ENCODE assay signal across 1 cellular context in the genomic region with DNA sequence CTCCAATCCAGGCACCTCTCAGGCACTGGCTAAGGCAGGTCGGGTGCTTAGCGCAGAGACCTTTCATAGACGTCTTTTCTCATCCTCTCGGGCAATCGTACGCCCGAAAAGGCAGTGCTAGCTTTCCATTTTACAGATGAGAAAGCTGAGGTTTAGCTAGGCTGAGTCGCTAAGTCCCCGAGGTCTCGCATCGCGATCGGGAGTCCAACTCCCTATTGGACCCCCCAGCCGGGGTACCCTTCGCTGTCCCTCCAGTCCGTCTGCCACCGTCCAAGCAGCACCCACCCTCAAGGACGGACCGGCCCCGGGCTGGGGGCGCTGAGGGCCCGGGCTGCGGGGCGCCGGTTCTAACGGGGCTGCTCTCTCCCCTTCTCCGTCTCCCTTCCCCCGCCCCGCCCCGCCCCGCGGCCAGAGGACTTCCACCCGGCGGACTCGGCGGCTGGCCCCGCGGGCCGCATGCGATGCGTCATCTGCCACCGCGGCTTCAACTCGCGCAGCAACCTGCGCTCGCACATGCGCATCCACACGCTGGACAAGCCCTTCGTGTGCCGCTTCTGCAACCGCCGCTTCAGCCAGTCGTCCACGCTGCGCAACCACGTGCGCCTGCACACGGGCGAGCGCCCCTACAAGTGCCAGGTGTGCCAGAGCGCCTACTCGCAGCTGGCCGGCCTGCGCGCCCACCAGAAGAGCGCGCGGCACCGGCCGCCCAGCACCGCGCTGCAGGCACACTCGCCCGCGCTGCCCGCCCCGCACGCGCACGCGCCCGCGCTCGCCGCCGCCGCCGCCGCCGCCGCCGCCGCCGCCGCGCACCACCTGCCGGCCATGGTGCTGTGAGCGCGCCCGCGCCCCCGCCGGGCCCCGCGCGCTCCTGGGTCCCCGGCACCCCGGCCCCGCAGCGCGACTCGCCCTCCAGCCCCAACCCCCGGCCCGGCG.
TF ChIP-seq lines count a peak whose summit lies in the region.

No MANE protein-coding gene starts in this region.

TF ChIP-seq in HepG2, 621 proteins besides CTCF, POLR2A, EP300 and RAD21 (continued from another document and continues in another):
- TF ChIP-seq, protein P1, sequence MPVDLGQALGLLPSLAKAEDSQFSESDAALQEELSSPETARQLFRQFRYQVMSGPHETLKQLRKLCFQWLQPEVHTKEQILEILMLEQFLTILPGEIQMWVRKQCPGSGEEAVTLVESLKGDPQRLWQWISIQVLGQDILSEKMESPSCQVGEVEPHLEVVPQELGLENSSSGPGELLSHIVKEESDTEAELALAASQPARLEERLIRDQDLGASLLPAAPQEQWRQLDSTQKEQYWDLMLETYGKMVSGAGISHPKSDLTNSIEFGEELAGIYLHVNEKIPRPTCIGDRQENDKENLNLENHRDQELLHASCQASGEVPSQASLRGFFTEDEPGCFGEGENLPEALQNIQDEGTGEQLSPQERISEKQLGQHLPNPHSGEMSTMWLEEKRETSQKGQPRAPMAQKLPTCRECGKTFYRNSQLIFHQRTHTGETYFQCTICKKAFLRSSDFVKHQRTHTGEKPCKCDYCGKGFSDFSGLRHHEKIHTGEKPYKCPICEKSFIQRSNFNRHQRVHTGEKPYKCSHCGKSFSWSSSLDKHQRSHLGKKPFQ (CRISPR knock-in tag; IDR thresholded peaks at IDR 0.05; ENCODE audit: insufficient replicate concordance) = peak; percentile 79
- TF ChIP-seq ZC3H13 (CRISPR knock-in tag; IDR thresholded peaks at IDR 0.05) (0 out of 2 replicates have a peak, but pooled peaks have one; percentile 49), DMAP1 (CRISPR knock-in tag; IDR thresholded peaks at IDR 0.05) (peak; percentile 50; the same call in 1 of the 2 replicates), PITX1 (CRISPR knock-in tag; IDR thresholded peaks at IDR 0.05) (peak; percentile 32; the same call in 1 of the 2 replicates), RBFOX2 (IDR thresholded peaks at IDR 0.05; ENCODE audit: low read depth, low read length) (peak; percentile 75), ARID3A (IDR thresholded peaks at IDR 0.05; ENCODE audit: low read depth, low read length) (no peak), ZNF678 (CRISPR knock-in tag; IDR thresholded peaks at IDR 0.05) (peak; percentile 81; the same call in 1 of the 2 replicates), MLLT10 (CRISPR knock-in tag; IDR thresholded peaks at IDR 0.05) (no peak), POLR2G (IDR thresholded peaks at IDR 0.05; ENCODE audit: low read depth, low read length) (peak; percentile 57), CCDC6 (CRISPR knock-in tag; IDR thresholded peaks at IDR 0.05) (peak; percentile 88; the same call in 1 of the 2 replicates), IRF9 (CRISPR knock-in tag; IDR thresholded peaks at IDR 0.05; ENCODE audit: borderline replicate concordance) (peak; percentile 72; the same call in 1 of the 2 replicates), KLF12 (CRISPR knock-in tag; IDR thresholded peaks at IDR 0.05; ENCODE audit: borderline replicate concordance) (peak; percentile 67; the same call in 1 of the 2 replicates), ETS1 (CRISPR knock-in tag; IDR thresholded peaks at IDR 0.05) (peak; percentile 88; the same call in 1 of the 2 replicates), ZNF768 (CRISPR knock-in tag; IDR thresholded peaks at IDR 0.05) (peak; percentile 54; the same call in 1 of the 2 replicates), ZNF230 (CRISPR knock-in tag; IDR thresholded peaks at IDR 0.05) (peak; percentile 61; the same call in 1 of the 2 replicates), SMC3 (IDR thresholded peaks at IDR 0.05; ENCODE audit: low read length) (no peak), SUZ12 (IDR thresholded peaks at IDR 0.05; ENCODE audit: low read depth, low read length) (no peak), NRL (CRISPR knock-in tag; IDR thresholded peaks at IDR 0.05; ENCODE audit: borderline replicate concordance) (peak; percentile 61; the same call in 1 of the 2 replicates), HMG20A (CRISPR knock-in tag; IDR thresholded peaks at IDR 0.05; ENCODE audit: borderline replicate concordance) (no peak), RARA (CRISPR knock-in tag; IDR thresholded peaks at IDR 0.05) (0 out of 2 replicates have a peak, but pooled peaks have one; percentile 39), SMAD1 (CRISPR knock-in tag; IDR thresholded peaks at IDR 0.05; ENCODE audit: borderline replicate concordance, low read depth) (no peak), HOXA9 (CRISPR knock-in tag; IDR thresholded peaks at IDR 0.05; ENCODE audit: borderline replicate concordance) (peak; percentile 79; the same call in 1 of the 2 replicates), HNF4A (CRISPR knock-in tag; IDR thresholded peaks at IDR 0.05) (no peak), ZNF543 (CRISPR knock-in tag; IDR thresholded peaks at IDR 0.05) (no peak), ZNF510 (CRISPR knock-in tag; IDR thresholded peaks at IDR 0.05; ENCODE audit: low read depth) (0 out of 2 replicates have a peak, but pooled peaks have one; percentile 29), MTA3 (CRISPR knock-in tag; IDR thresholded peaks at IDR 0.05) (no peak), ZNF12 (CRISPR knock-in tag; IDR thresholded peaks at IDR 0.05) (0 out of 2 replicates have a peak, but pooled peaks have one; percentile 37), KAT8 (CRISPR knock-in tag; IDR thresholded peaks at IDR 0.05) (peak; percentile 62), ZNF367 (CRISPR knock-in tag; IDR thresholded peaks at IDR 0.05; ENCODE audit: borderline replicate concordance) (0 out of 2 replicates have a peak, but pooled peaks have one; percentile 80), CBX5 (CRISPR knock-in tag; IDR thresholded peaks at IDR 0.05; ENCODE audit: borderline replicate concordance) (no peak), ZIK1 (CRISPR knock-in tag; IDR thresholded peaks at IDR 0.05; ENCODE audit: borderline replicate concordance, low read depth) (peak; percentile 68; the same call in 1 of the 2 replicates), CHD2 (IDR thresholded peaks at IDR 0.05; ENCODE audit: low read depth, low read length) (0 out of 2 replicates have a peak, but pooled peaks have one; percentile 11), ZNF496 (CRISPR knock-in tag; IDR thresholded peaks at IDR 0.05; ENCODE audit: insufficient replicate concordance) (no peak), PPARG (CRISPR knock-in tag; conservative IDR thresholded peaks at IDR 0.05) (no peak), ZNF557 (CRISPR knock-in tag; IDR thresholded peaks at IDR 0.05) (no peak), E2F5 (CRISPR knock-in tag; conservative IDR thresholded peaks at IDR 0.05) (0 out of 2 replicates have a peak, but pooled peaks have one; percentile 21), U2AF2 (IDR thresholded peaks at IDR 0.05; ENCODE audit: low read depth, low read length) (no peak), POGZ (CRISPR knock-in tag; IDR thresholded peaks at IDR 0.05) (0 out of 2 replicates have a peak, but pooled peaks have one; percentile 34), ZBTB10 (CRISPR knock-in tag; IDR thresholded peaks at IDR 0.05; ENCODE audit: borderline replicate concordance) (peak; percentile 40; the same call in 1 of the 2 replicates), ELF1 (CRISPR knock-in tag; IDR thresholded peaks at IDR 0.05) (no peak), ZNF24 (IDR thresholded peaks at IDR 0.05) (no peak), ZNF713 (CRISPR knock-in tag; IDR thresholded peaks at IDR 0.05) (no peak), FOXC1 (CRISPR knock-in tag; IDR thresholded peaks at IDR 0.05; ENCODE audit: borderline replicate concordance) (no peak; the same call in 1 of the 2 replicates), HMGA1 (CRISPR knock-in tag; conservative IDR thresholded peaks at IDR 0.05) (no peak)
- TF ChIP-seq, protein P2, sequence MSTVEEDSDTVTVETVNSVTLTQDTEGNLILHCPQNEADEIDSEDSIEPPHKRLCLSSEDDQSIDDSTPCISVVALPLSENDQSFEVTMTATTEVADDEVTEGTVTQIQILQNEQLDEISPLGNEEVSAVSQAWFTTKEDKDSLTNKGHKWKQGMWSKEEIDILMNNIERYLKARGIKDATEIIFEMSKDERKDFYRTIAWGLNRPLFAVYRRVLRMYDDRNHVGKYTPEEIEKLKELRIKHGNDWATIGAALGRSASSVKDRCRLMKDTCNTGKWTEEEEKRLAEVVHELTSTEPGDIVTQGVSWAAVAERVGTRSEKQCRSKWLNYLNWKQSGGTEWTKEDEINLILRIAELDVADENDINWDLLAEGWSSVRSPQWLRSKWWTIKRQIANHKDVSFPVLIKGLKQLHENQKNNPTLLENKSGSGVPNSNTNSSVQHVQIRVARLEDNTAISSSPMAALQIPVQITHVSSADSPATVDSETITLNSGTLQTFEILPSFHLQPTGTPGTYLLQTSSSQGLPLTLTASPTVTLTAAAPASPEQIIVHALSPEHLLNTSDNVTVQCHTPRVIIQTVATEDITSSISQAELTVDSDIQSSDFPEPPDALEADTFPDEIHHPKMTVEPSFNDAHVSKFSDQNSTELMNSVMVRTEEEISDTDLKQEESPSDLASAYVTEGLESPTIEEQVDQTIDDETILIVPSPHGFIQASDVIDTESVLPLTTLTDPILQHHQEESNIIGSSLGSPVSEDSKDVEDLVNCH (CRISPR knock-in tag; IDR thresholded peaks at IDR 0.05) = no peak
- TF ChIP-seq, protein P3, sequence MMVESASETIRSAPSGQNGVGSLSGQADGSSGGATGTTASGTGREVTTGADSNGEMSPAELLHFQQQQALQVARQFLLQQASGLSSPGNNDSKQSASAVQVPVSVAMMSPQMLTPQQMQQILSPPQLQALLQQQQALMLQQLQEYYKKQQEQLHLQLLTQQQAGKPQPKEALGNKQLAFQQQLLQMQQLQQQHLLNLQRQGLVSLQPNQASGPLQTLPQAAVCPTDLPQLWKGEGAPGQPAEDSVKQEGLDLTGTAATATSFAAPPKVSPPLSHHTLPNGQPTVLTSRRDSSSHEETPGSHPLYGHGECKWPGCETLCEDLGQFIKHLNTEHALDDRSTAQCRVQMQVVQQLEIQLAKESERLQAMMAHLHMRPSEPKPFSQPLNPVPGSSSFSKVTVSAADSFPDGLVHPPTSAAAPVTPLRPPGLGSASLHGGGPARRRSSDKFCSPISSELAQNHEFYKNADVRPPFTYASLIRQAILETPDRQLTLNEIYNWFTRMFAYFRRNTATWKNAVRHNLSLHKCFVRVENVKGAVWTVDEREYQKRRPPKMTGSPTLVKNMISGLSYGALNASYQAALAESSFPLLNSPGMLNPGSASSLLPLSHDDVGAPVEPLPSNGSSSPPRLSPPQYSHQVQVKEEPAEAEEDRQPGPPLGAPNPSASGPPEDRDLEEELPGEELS (CRISPR knock-in tag; IDR thresholded peaks at IDR 0.05) = peak; percentile 30; the same call in 1 of the 2 replicates
- TF ChIP-seq, protein P4, sequence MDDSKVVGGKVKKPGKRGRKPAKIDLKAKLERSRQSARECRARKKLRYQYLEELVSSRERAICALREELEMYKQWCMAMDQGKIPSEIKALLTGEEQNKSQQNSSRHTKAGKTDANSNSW (CRISPR knock-in tag; IDR thresholded peaks at IDR 0.05; ENCODE audit: borderline replicate concordance) = peak; percentile 50; the same call in 1 of the 2 replicates
- TF ChIP-seq, protein P5, sequence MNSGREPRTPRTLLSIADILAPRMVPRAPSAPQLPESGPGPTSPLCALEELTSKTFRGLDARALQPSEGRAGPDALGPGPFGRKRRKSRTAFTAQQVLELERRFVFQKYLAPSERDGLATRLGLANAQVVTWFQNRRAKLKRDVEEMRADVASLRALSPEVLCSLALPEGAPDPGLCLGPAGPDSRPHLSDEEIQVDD (CRISPR knock-in tag; IDR thresholded peaks at IDR 0.05; ENCODE audit: borderline replicate concordance) = peak; percentile 88; the same call in 1 of the 2 replicates
